8 cellular contexts compared by ENCODE assay signal in genomic region chr3:43286115-43286885, GRCh38. TPM values are rescaled to one million over a fixed set of nuclear protein-coding genes. Genes with fewer than 3 reads are reported as not detected.
DNase-seq lines count a peak whose midpoint lies in the region; ATAC-seq, FAIRE-seq and TF ChIP-seq lines count a peak whose summit lies in the region.

TSS of gene SNRK (plus strand) at chr3:43286540. CDS start at chr3:43303204, 16,664 bp downstream.

- H3K9me3 ChIP-seq in A549, result no peaks in the 10 kb centered on the region

- peak within 1 kb of the TSS; percentile 82 for H3K27ac Mint-ChIP-seq in chondrocyte (ENCODE audit: unreplicated experiment)

- 1% methylated on average over 17 of the region's 99 CpGs for WGBS in A549 (ENCODE audit: missing lambda C conversion rate)

- peaks cover 4% of the 10 kb centered on the region for H3K36me3 Mint-ChIP-seq in chondrocyte (ENCODE audit: low read depth)

- H3K4me1 Mint-ChIP-seq in chondrocyte (ENCODE audit: low read depth), result peaks cover 45% of the 10 kb centered on the region

- FAIRE-seq in A549 (lab: Jason Lieb, UNC), result no peak

- peak within 1 kb of the TSS; percentile 90 for H3K4me3 ChIP-seq in A549

- peak; percentile 61 to 68 for DNase-seq in A549 (ENCODE audit: low read depth in 1 of 2, low spot score in 1 of 2)
- peak; percentile 61 for DNase-seq in NCI-H2171 treated with DMSO at 0.1 percent for 48 hours (lab: John Stamatoyannopoulos, UW)
- DNase-seq in activated CD4-positive, alpha-beta T cell treated with anti-CD3 and anti-CD28 coated beads for 1 hour, result peak; percentile 92
- no peak for DNase-seq in chondrocyte (ENCODE audit: low spot score)
- peak; percentile 76 for DNase-seq in kidney glomerular epithelial cell (lab: John Stamatoyannopoulos, UW)
- peak; percentile 84 to 95 for DNase-seq in stimulated activated CD4-positive, alpha-beta T cell treated with anti-CD3 and anti-CD28 coated beads, Interleukin-1b, Interleukin-23, amount 100 ng/mL, for 1 hour (ENCODE audit: low read depth in 2 of 2)

- H3K4me1 ChIP-seq in A549, result peaks cover 20% of the 10 kb centered on the region

- TF ChIP-seq CTCF in A549 (IDR thresholded peaks at IDR 0.05) (no peak), chondrocyte (IDR thresholded peaks at IDR 0.05) (peak; percentile 68)

- peak within 1 kb of the TSS; percentile 86 for H3K4me3 Mint-ChIP-seq in chondrocyte (ENCODE audit: unreplicated experiment)

- POLR2A ChIA-PET in A549 (lab: Yijun Ruan, JAX), result interaction anchor here (0.5 kb wide), 2 partner anchors 347 to 1105 kb away, joined by 3 to 4 read pairs; no protein-coding TSS in a partner anchor

- TF ChIP-seq POLR2A in A549 (IDR thresholded peaks at IDR 0.05; ENCODE audit: low read length), result peak; percentile 41

- TF ChIP-seq EP300 in A549 (IDR thresholded peaks at IDR 0.05), result no peak

- peak within 1 kb of the TSS; percentile 97 for H3K4me2 ChIP-seq in A549

- H3K27me3 Mint-ChIP-seq in chondrocyte (ENCODE audit: low read depth), result peaks cover 9% of the 10 kb centered on the region

- ATAC-seq in A549 (peak; percentile 90 to 92), GM18502 (IDR thresholded peaks at IDR 0.05; ENCODE audit: poor library complexity, unreplicated experiment) (peak; percentile 85), HG02970 (IDR thresholded peaks at IDR 0.05; ENCODE audit: low FRiP score, unreplicated experiment) (peak; percentile 92)

- H3K27ac ChIP-seq in A549, result peak within 1 kb of the TSS; percentile 91 to 95

- TF ChIP-seq RAD21 in A549 (conservative IDR thresholded peaks at IDR 0.05 in 1 of 2, IDR thresholded peaks at IDR 0.05 in 1 of 2), result no peak

- CTCF ChIA-PET in A549 (lab: Yijun Ruan, JAX), result no interaction called here

- H3K9me3 Mint-ChIP-seq in chondrocyte (ENCODE audit: low read depth), result no peaks in the 10 kb centered on the region

TF ChIP-seq in A549, 52 proteins besides CTCF, POLR2A, EP300 and RAD21 (continues in another document):
- TF ChIP-seq JUN (IDR thresholded peaks at IDR 0.05) (peak in 1 of 2 experiments; percentile 31; a peak in 1 of 5 replicates), EHMT2 (IDR thresholded peaks at IDR 0.05; ENCODE audit: low read depth) (no peak), NPAS2 (CRISPR knock-in tag; IDR thresholded peaks at IDR 0.05; ENCODE audit: borderline replicate concordance) (no peak), RARB (CRISPR knock-in tag; IDR thresholded peaks at IDR 0.05) (no peak), RNF2 (IDR thresholded peaks at IDR 0.05; ENCODE audit: borderline replicate concordance, low read depth) (no peak), FOSB (CRISPR knock-in tag; IDR thresholded peaks at IDR 0.05) (no peak), ATOH8 (CRISPR knock-in tag; IDR thresholded peaks at IDR 0.05; ENCODE audit: low read depth) (no peak), E2F6 (IDR thresholded peaks at IDR 0.05; ENCODE audit: borderline replicate concordance, low read depth) (peak; percentile 66), TFCP2L1 (CRISPR knock-in tag; IDR thresholded peaks at IDR 0.05) (no peak), HDAC2 (IDR thresholded peaks at IDR 0.05) (no peak), POLR2AphosphoS2 (conservative IDR thresholded peaks at IDR 0.05; ENCODE audit: low read length) (no peak), EHF (CRISPR knock-in tag; IDR thresholded peaks at IDR 0.05) (no peak), MAFK (IDR thresholded peaks at IDR 0.05; ENCODE audit: partially characterized antibody) (no peak), ELK1 (IDR thresholded peaks at IDR 0.05; ENCODE audit: low read depth, low read length) (no peak), USF2 (IDR thresholded peaks at IDR 0.05) (no peak), CBX8 (IDR thresholded peaks at IDR 0.05) (no peak), PHF8 (IDR thresholded peaks at IDR 0.05; ENCODE audit: borderline replicate concordance, low read depth) (peak; percentile 54; the same call in 1 of the 2 replicates)
- TF ChIP-seq, protein P1, sequence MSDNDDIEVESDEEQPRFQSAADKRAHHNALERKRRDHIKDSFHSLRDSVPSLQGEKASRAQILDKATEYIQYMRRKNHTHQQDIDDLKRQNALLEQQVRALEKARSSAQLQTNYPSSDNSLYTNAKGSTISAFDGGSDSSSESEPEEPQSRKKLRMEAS (IDR thresholded peaks at IDR 0.05), result peak; percentile 49
- TF ChIP-seq, protein P2, sequence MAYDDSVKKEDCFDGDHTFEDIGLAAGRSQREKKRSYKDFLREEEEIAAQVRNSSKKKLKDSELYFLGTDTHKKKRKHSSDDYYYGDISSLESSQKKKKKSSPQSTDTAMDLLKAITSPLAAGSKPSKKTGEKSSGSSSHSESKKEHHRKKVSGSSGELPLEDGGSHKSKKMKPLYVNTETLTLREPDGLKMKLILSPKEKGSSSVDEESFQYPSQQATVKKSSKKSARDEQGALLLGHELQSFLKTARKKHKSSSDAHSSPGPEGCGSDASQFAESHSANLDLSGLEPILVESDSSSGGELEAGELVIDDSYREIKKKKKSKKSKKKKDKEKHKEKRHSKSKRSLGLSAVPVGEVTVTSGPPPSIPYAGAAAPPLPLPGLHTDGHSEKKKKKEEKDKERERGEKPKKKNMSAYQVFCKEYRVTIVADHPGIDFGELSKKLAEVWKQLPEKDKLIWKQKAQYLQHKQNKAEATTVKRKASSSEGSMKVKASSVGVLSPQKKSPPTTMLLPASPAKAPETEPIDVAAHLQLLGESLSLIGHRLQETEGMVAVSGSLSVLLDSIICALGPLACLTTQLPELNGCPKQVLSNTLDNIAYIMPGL (CRISPR knock-in tag; IDR thresholded peaks at IDR 0.05; ENCODE audit: borderline replicate concordance), result no peak
- TF ChIP-seq, protein P3, sequence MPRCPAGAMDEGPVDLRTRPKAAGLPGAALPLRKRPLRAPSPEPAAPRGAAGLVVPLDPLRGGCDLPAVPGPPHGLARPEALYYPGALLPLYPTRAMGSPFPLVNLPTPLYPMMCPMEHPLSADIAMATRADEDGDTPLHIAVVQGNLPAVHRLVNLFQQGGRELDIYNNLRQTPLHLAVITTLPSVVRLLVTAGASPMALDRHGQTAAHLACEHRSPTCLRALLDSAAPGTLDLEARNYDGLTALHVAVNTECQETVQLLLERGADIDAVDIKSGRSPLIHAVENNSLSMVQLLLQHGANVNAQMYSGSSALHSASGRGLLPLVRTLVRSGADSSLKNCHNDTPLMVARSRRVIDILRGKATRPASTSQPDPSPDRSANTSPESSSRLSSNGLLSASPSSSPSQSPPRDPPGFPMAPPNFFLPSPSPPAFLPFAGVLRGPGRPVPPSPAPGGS (IDR thresholded peaks at IDR 0.05), result 0 out of 3 replicates have a peak, but pooled peaks have one; percentile 54

RNA-seq across cellular contexts. Expression of gene SNRK, which starts in this region (rescaled TPM):
- 6.4 and 7.2 TPM in 2 replicates for polyA plus RNA-seq in A549 (2011; rRNA removed)
- polyA plus RNA-seq in A549 (2012; cell fraction: cytosol; rRNA removed), result 1.6 and 2.1 TPM in 2 replicates
- polyA plus RNA-seq in A549 (2012; cell fraction: nucleus; rRNA removed), result 3.6 and 4.1 TPM in 2 replicates
- polyA plus RNA-seq in A549 (2017; fragmentation: RNase III; extraction: RNeasy Plus Mini Kit Qiagen cat#74134 plus additional on column Dnase treatment), result 3.3 to 3.6 TPM (median 3.5 TPM) in 3 replicates
- 17.8 and 19.2 TPM in 2 replicates for polyA minus RNA-seq in A549 (2011; rRNA and poly(A)+ RNA removed)
- total RNA-seq in chondrocyte, result 16.0 to 20.3 TPM (median 18.1 TPM) in 3 replicates
